Comparison of ENCODE assay signal across 35 cellular contexts in genomic region chr16:25798065-25798464, GRCh38.
DNase-seq lines count a peak whose midpoint lies in the region; ATAC-seq, FAIRE-seq and TF ChIP-seq lines count a peak whose summit lies in the region.
"Had no signal": no experiment of that assay in that cellular context is flagged by ENCODE, and none has a peak within 500 bp of the region (broad histone marks: within the 10 kb centered on the region; RNA-seq: fewer than 3 reads in every experiment).

No MANE protein-coding gene starts in this region.

- H3K4me2 ChIP-seq in HepG2 (ENCODE audit: low read depth, low read length) (no peak overlapping the region), K562 (ENCODE audit: insufficient read depth, low read length) (no peak overlapping the region), osteoblast (ENCODE audit: insufficient read depth, low read length) (no peak overlapping the region)
- H3K4me2 ChIP-seq: A549; BLaER1; BLaER1 treated with 17β-estradiol and CSF1 and Interleukin-3, amounts not matched to agents 10 nM and 100 nM had no signal

- no peaks in the 10 kb centered on the region for H3K36me3 ChIP-seq in HepG2 (replicated peaks in 1 of 2; ENCODE audit: control insufficient read depth in 1 of 2, insufficient read depth in 2 of 2, low read length in 2 of 2)
- H3K36me3 ChIP-seq in right lobe of liver, result no peaks in the 10 kb centered on the region
- H3K36me3 ChIP-seq in A673 (ENCODE audit: insufficient read depth, low read length, poor library complexity, severe bottlenecking), result peaks cover 3% of the 10 kb centered on the region
- peaks cover 20% of the 10 kb centered on the region for H3K36me3 ChIP-seq in SK-N-MC (ENCODE audit: insufficient read depth, low read length)
- no peaks in the 10 kb centered on the region for H3K36me3 ChIP-seq in K562 (ENCODE audit: control insufficient read depth, insufficient read depth, low read length)
- no peaks in the 10 kb centered on the region for H3K36me3 ChIP-seq in osteoblast (ENCODE audit: insufficient read depth, low read length)
- H3K36me3 ChIP-seq: BE2C; BLaER1; BLaER1 treated with 17β-estradiol and CSF1 and Interleukin-3, amounts not matched to agents 10 nM and 100 nM had no signal

- H3K4me1 ChIP-seq in HepG2 (ENCODE audit: insufficient read depth, low read length) (no peaks in the 10 kb centered on the region), right lobe of liver (no peaks in the 10 kb centered on the region), A673 (ENCODE audit: insufficient read depth, low read length, poor library complexity, severe bottlenecking) (peaks cover 67% of the 10 kb centered on the region), K562 (replicated peaks in 1 of 2; ENCODE audit: control insufficient read depth in 2 of 2, insufficient read depth in 2 of 2, low read length in 2 of 2) (no peaks in the 10 kb centered on the region; a peak in 1 of 5 replicates), osteoblast (ENCODE audit: insufficient read depth, low read length) (no peaks in the 10 kb centered on the region)
- H3K4me1 ChIP-seq: A549, BE2C, BLaER1, Caco-2 had no signal

- H3K4me3 ChIP-seq in HepG2 (replicated peaks in 1 of 3; ENCODE audit: insufficient read depth in 1 of 3, low read depth in 2 of 3, low read length in 3 of 3) (no peak overlapping the region), right lobe of liver (no peak overlapping the region), A673 (ENCODE audit: low read depth, low read length, poor library complexity, severe bottlenecking) (no peak overlapping the region), SK-N-MC (peak overlapping the region; percentile 16; the same call in 1 of the 2 replicates), K562 (no peak overlapping the region), osteoblast (ENCODE audit: insufficient read depth, low read length) (no peak overlapping the region)
- H3K4me3 ChIP-seq: A549; BLaER1; BLaER1 treated with 17β-estradiol and CSF1 and Interleukin-3, amounts not matched to agents 10 nM and 100 nM had no signal

- H3K9ac ChIP-seq in HepG2 (ENCODE audit: insufficient read depth, low read depth, low read length) (no peak overlapping the region), SK-N-MC (ENCODE audit: insufficient read length) (no peak overlapping the region), K562 (ENCODE audit: insufficient read depth in 1 of 2, low read depth in 2 of 2, low read length in 2 of 2) (no peak overlapping the region)
- H3K9ac ChIP-seq: BLaER1; BLaER1 treated with 17β-estradiol and CSF1 and Interleukin-3, amounts not matched to agents 10 nM and 100 nM had no signal

- TF ChIP-seq RAD21 in HepG2 (CRISPR knock-in tag; IDR thresholded peaks at IDR 0.05) (no peak), K562 (CRISPR knock-in tag; conservative IDR thresholded peaks at IDR 0.05 in 1 of 2, IDR thresholded peaks at IDR 0.05 in 1 of 2) (no peak)

- H2AFZ ChIP-seq in HepG2 (ENCODE audit: low read length) (no peak overlapping the region), K562 (ENCODE audit: low read depth, low read length) (no peak overlapping the region), osteoblast (ENCODE audit: low read length) (no peak overlapping the region)

- CTCF ChIA-PET in HepG2 (lab: Yijun Ruan, JAX; ENCODE audit: low intra/inter-chr PET ratio, low total read pairs) (no interaction called here), A673 (lab: Charles Lee) (no interaction called here), K562 (lab: Yijun Ruan, JAX; ENCODE audit: low intra/inter-chr PET ratio) (no interaction called here)

- WGBS in HepG2 (ENCODE audit: low lambda C conversion rate), result 0% methylated on average over 1 of the region's 1 CpG
- 67% methylated on average over 1 of the region's 1 CpG for WGBS in right lobe of liver (ENCODE audit: insufficient coverage, low coverage, low lambda C conversion rate, missing lambda C conversion rate)
- 8% methylated on average over 1 of the region's 1 CpG for WGBS in K562 (ENCODE audit: insufficient coverage, low coverage, missing lambda C conversion rate)

- TF ChIP-seq POLR2A in HepG2 (IDR thresholded peaks at IDR 0.05; ENCODE audit: insufficient read depth in 1 of 2, low read depth in 2 of 2, low read length in 2 of 2) (no peak), right lobe of liver (IDR thresholded peaks at IDR 0.05) (no peak), K562 (conservative IDR thresholded peaks at IDR 0.05) (no peak)

- no TSS peak for BruUV-seq in HepG2 (replicated peaks; lab: Mats Ljungman, UMichigan)
- BruUV-seq in A673 (replicated peaks; lab: Mats Ljungman, UMichigan), result no TSS peak
- BruUV-seq in K562 (replicated peaks; lab: Mats Ljungman, UMichigan), result no TSS peak

- H4K20me1 ChIP-seq in HepG2 (ENCODE audit: insufficient read depth, low read length) (no peaks in the 10 kb centered on the region), K562 (replicated peaks; ENCODE audit: control insufficient read depth, insufficient read depth, low read length) (no peaks in the 10 kb centered on the region), osteoblast (ENCODE audit: insufficient read depth, low read length) (no peaks in the 10 kb centered on the region)
- H4K20me1 ChIP-seq: BLaER1; BLaER1 treated with 17β-estradiol and CSF1 and Interleukin-3, amounts not matched to agents 10 nM and 100 nM had no signal

- ATAC-seq in HepG2 (no peak), right lobe of liver (no peak), K562 (no peak), GM18870 (IDR thresholded peaks at IDR 0.05; ENCODE audit: unreplicated experiment) (no peak)
- ATAC-seq: A549; CD8-positive, alpha-beta T cell had no signal

- H3K27me3 ChIP-seq in HepG2 (ENCODE audit: control insufficient read depth in 1 of 2, insufficient read depth in 2 of 2, low read length in 2 of 2) (0 out of 5 replicates have a peak, but pooled peaks cover 0 to 3% of the 10 kb centered on the region in 2 experiments), right lobe of liver (no peaks in the 10 kb centered on the region), A673 (replicated peaks; ENCODE audit: insufficient read depth, low read depth, low read length, poor library complexity) (no peaks in the 10 kb centered on the region), K562 (ENCODE audit: control insufficient read depth in 2 of 2, insufficient read depth in 2 of 2, low read length in 2 of 2) (peaks cover 0 to 4% of the 10 kb centered on the region in 2 experiments; a peak in 1 of 5 replicates), osteoblast (ENCODE audit: insufficient read depth, low read length) (no peaks in the 10 kb centered on the region)
- H3K27me3 ChIP-seq: BE2C; BLaER1; BLaER1 treated with 17β-estradiol and CSF1 and Interleukin-3, amounts not matched to agents 10 nM and 100 nM had no signal

- H3K9me1 ChIP-seq in K562 (ENCODE audit: control insufficient read depth, insufficient read depth, low read length), result no peaks in the 10 kb centered on the region

- H3K79me2 ChIP-seq in HepG2 (ENCODE audit: insufficient read depth, low read length) (no peaks in the 10 kb centered on the region), K562 (ENCODE audit: control insufficient read depth, insufficient read depth, low read length) (no peaks in the 10 kb centered on the region), osteoblast (ENCODE audit: insufficient read depth, low read length) (no peaks in the 10 kb centered on the region)

- in situ Hi-C loops in HepG2 (cut with HindIII; ENCODE audit: extremely low pct_ligation_motif_present, low pct_unique_long_range_greater_than_20kb) (no loop called here), K562 (cut with MboI) (no loop called here)

- intact Hi-C loops in HepG2 (cut with micrococcal nuclease; ENCODE audit: unreplicated experiment), result no loop called here
- intact Hi-C loops in right lobe of liver (cut with DNase I), result no loop called here
- intact Hi-C loops in A673 (cut with micrococcal nuclease; ENCODE audit: unreplicated experiment), result loop anchor here (5.0 to 10.0 kb wide), 2 partner anchors 106 to 503 kb away; partner anchors contain the start of gene HS3ST4
- intact Hi-C loops in K562 (cut with micrococcal nuclease), result no loop called here

- H3K27ac ChIP-seq in HepG2 (ENCODE audit: extremely low read length, insufficient read depth, low read length) (no peak overlapping the region), right lobe of liver (no peak overlapping the region), A673 (ENCODE audit: low read depth, low read length, poor library complexity, severe bottlenecking) (peak overlapping the region; percentile 95), SK-N-MC (peak overlapping the region; percentile 100), K562 (ENCODE audit: extremely low read depth, low read depth, low read length) (no peak overlapping the region), osteoblast (ENCODE audit: low read depth, low read length) (no peak overlapping the region)
- H3K27ac ChIP-seq: 22Rv1; A549; BLaER1; BLaER1 treated with 17β-estradiol and CSF1 and Interleukin-3, amounts not matched to agents 10 nM and 100 nM; C4-2B had no signal

- H3K9me3 ChIP-seq in HepG2 (ENCODE audit: low read length) (no peaks in the 10 kb centered on the region), right lobe of liver (no peaks in the 10 kb centered on the region), A673 (ENCODE audit: low read depth, low read length, poor library complexity, severe bottlenecking) (peaks cover 7% of the 10 kb centered on the region), SK-N-MC (ENCODE audit: low read depth, low read length) (peaks cover 6% of the 10 kb centered on the region; the same call in 1 of the 2 replicates), K562 (replicated peaks; ENCODE audit: control insufficient read depth, insufficient read depth, low read depth, low read length) (peaks cover 2% of the 10 kb centered on the region; the same call in 1 of the 2 replicates), osteoblast (ENCODE audit: low read depth, low read length) (no peaks in the 10 kb centered on the region)
- H3K9me3 ChIP-seq: A549, BE2C, BLaER1, Caco-2 had no signal

- no peak for TF ChIP-seq EP300 in HepG2 (IDR thresholded peaks at IDR 0.05; ENCODE audit: low read depth in 2 of 2, low read length in 2 of 2)
- no peak for TF ChIP-seq EP300 in HepG2 (CRISPR knock-in tag; IDR thresholded peaks at IDR 0.05; ENCODE audit: borderline replicate concordance)
- TF ChIP-seq EP300 in K562 (IDR thresholded peaks at IDR 0.05; ENCODE audit: low read length), result no peak

- POLR2A ChIA-PET in HepG2 (lab: Yijun Ruan, JAX) (no interaction called here), A673 (lab: Charles Lee; ENCODE audit: low non-redundant PET) (interaction anchor here (0.6 kb wide), 1 partner anchor 74 kb away, joined by 3 read pairs; no protein-coding TSS in a partner anchor), K562 (lab: Yijun Ruan, JAX) (interaction anchor here (1.1 kb wide), 1 partner anchor 7 kb away, joined by 3 read pairs; no protein-coding TSS in a partner anchor)

- no peak for DNase-seq in HepG2 (ENCODE audit: low spot score)
- DNase-seq in right lobe of liver, result no peak
- no peak for DNase-seq in A673 (ENCODE audit: low spot score)
- DNase-seq in SK-N-MC (ENCODE audit: low read depth, low spot score), result no peak
- DNase-seq in K562 (ENCODE audit: extremely low read depth in 1 of 4, low spot score in 3 of 4), result no peak
- no peak for DNase-seq in stimulated activated CD4-positive, alpha-beta T cell treated with anti-CD3 and anti-CD28 coated beads, Interleukin-4, amount 100 ng/mL, for 24 hours
- no peak for DNase-seq in osteoblast (ENCODE audit: insufficient read length, low spot score, missing footprints)
- DNase-seq: 8988T; ACHN; AML-193; BE2C; C1 segment of cervical spinal cord; Caco-2; Calu3; CD4-positive, alpha-beta memory T cell; CD4-positive, alpha-beta T cell; CD4-positive, CD25-positive, alpha-beta regulatory T cell; CD8-positive, alpha-beta memory T cell; CD8-positive, alpha-beta T cell; COR-L47; DMS 273 treated with DMSO at 0.1 percent for 48 hours; DMS153; DMS53; DMS79; DMS79 treated with DMSO at 0.1 percent for 48 hours; DND-41; EL had no signal

- TF ChIP-seq CTCF in HepG2 (CRISPR knock-in tag; IDR thresholded peaks at IDR 0.05), result no peak
- no peak for TF ChIP-seq CTCF in right lobe of liver (IDR thresholded peaks at IDR 0.05)
- no peak for TF ChIP-seq CTCF in A673 (conservative IDR thresholded peaks at IDR 0.05; ENCODE audit: low read depth, low read length)
- TF ChIP-seq CTCF in K562 (IDR thresholded peaks at IDR 0.05 in 2 of 3, conservative IDR thresholded peaks at IDR 0.05 in 1 of 3; ENCODE audit: insufficient read depth in 2 of 3, low read depth in 1 of 3, low read length in 3 of 3), result no peak
- TF ChIP-seq CTCF in osteoblast (IDR thresholded peaks at IDR 0.05; ENCODE audit: extremely low read depth, low read depth, low read length), result no peak

- FAIRE-seq in HepG2 (lab: Jason Lieb, UNC), result no peak
- FAIRE-seq in K562 (lab: Jason Lieb, UNC), result no peak
- FAIRE-seq: A204.1, A549, D721Med had no signal

Comparison
In these comparisons a context has a peak if more than half of its experiments do, and no peak if none do; other contexts are left out.
1. H3K27ac ChIP-seq: peak in A673 (single experiment) and SK-N-MC (single experiment); none in HepG2 (single experiment), right lobe of liver (0 of 3), K562 (single experiment) and osteoblast (single experiment).
2. Of the 241 proteins assayed by ChIP-seq in both HepG2 and K562: peak only in HepG2: none; only in K562: none; in both: ZNF12; in neither: 240.